Comparison of ENCODE assay signal across 18 cellular contexts in the genomic region with DNA sequence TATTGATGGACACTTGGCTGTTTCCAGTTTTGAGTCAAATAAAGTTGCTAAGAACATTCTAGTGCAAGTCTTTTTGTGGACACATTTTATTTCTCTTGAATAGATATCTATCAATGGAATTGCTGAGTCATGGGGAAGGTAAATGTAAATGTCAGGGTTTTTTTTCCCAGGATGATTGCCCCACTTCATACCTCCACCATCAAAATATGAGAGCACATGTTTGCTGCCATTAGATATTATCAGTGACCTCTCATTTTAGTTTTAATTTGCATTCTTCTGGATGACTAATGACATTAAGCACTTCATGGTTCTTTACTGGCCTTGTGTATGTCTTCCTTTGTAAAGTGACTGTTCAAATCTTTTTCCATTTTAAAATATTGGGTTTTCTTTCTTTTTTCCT.
DNase-seq lines count a peak whose midpoint lies in the region.
"Had no signal": no experiment of that assay in that cellular context is flagged by ENCODE, and none has a peak within 500 bp of the region (broad histone marks: within the 10 kb centered on the region; RNA-seq: fewer than 3 reads in every experiment).

No MANE protein-coding gene starts in this region.

- no peak overlapping the region for H3K4me3 ChIP-seq in adipocyte (ENCODE audit: low read length)
- H3K4me3 ChIP-seq: BLaER1 treated with 17β-estradiol and CSF1 and Interleukin-3, amounts not matched to agents 10 nM and 100 nM; HAP-1; skin epidermis; tibial artery had no signal

- H3K9me3 ChIP-seq in adipocyte (ENCODE audit: control insufficient read depth, low read length), result no peaks in the 10 kb centered on the region
- H3K9me3 ChIP-seq: BLaER1 treated with 17β-estradiol and CSF1 and Interleukin-3, amounts not matched to agents 10 nM and 100 nM; HAP-1; tibial artery had no signal

- H3K36me3 ChIP-seq in adipocyte (ENCODE audit: control insufficient read depth, insufficient read depth, low read length, severe bottlenecking), result peaks cover 10% of the 10 kb centered on the region
- H3K36me3 ChIP-seq: BLaER1 treated with 17β-estradiol and CSF1 and Interleukin-3, amounts not matched to agents 10 nM and 100 nM; HAP-1 had no signal

- no peak overlapping the region for H3K9ac ChIP-seq in adipocyte (ENCODE audit: low read length)
- H3K9ac ChIP-seq: BLaER1 treated with 17β-estradiol and CSF1 and Interleukin-3, amounts not matched to agents 10 nM and 100 nM had no signal

- H3K27me3 ChIP-seq in adipocyte (replicated peaks; ENCODE audit: control insufficient read depth, insufficient read depth, low read length), result no peaks in the 10 kb centered on the region
- H3K27me3 ChIP-seq: BLaER1 treated with 17β-estradiol and CSF1 and Interleukin-3, amounts not matched to agents 10 nM and 100 nM; tibial artery had no signal

- DNase-seq in AG08395 (ENCODE audit: low spot score) (peak; percentile 38), HCEC 1CT (peak; percentile 8), adipocyte (ENCODE audit: low read depth) (peak; percentile 66), fibroblast of peridontal ligament (ENCODE audit: extremely low read depth) (peak; percentile 15), DMS114 treated with DMSO at 0.1 percent for 48 hours (lab: John Stamatoyannopoulos, UW; ENCODE audit: unreplicated experiment) (no peak), iPS-NIHi11 (ENCODE audit: low spot score) (no peak), retina (no peak), C1 segment of cervical spinal cord (lab: John Stamatoyannopoulos, UW) (no peak)
- DNase-seq: activated gamma-delta T cell; effector CD8-positive, alpha-beta T cell; Karpas-422; kidney glomerular epithelial cell; NCI-H146; NCI-H345; tibial artery had no signal

- H3K4me1 ChIP-seq in adipocyte (ENCODE audit: control insufficient read depth, insufficient read depth, low read length), result peaks cover 52% of the 10 kb centered on the region
- H3K4me1 ChIP-seq: BLaER1 treated with 17β-estradiol and CSF1 and Interleukin-3, amounts not matched to agents 10 nM and 100 nM; HAP-1; tibial artery had no signal

Comparison
In these comparisons a context has a peak if more than half of its experiments do, and no peak if none do; other contexts are left out.
1. DNase-seq: peak in AG08395 (single experiment), HCEC 1CT (single experiment), adipocyte (single experiment) and fibroblast of peridontal ligament (single experiment); none in DMS114 treated with DMSO at 0.1 percent for 48 hours (single experiment), iPS-NIHi11 (single experiment), retina (single experiment) and C1 segment of cervical spinal cord (0 of 14).